Comparison of ENCODE assay signal across 8 cellular contexts in the genomic region with DNA sequence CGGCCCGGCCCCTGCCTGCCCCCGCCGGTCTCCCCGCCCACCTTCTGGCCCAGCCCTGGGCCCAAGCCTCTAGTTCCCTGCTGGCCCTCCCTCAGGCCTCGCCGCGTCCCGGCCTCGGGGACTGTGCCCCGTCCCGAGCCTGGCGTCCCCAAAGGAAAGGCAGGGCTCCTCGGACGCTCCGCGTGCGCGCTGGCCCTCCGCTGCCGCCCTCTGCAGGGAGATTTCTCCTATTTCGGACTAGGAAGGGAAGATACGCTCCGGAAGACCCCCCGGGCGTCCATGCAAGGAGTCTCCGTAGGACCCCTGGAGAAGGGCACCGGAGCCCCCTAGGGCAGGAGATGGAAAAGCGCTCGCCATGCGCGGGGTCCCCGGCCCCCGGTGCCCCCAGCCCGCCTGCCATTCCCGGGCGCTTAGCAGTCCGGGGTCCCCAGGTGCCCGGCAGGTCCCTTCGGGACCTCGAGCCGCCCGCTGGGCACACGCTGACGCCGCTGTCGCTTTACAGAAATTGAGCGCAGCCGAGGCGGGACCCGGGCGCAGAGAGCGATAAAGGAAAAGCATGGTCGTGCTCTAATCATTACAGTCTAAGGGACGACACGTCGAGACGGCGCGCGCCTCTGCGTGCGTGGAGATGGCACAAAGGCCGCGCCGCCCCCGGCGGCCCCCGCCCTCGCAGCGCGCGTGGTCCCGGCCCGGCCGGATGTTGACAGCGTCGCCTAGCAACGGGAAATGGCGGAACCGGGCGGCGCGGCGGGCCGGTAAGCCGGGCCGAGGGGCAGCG. TPM values are rescaled to one million over a fixed set of nuclear protein-coding genes. Genes with fewer than 3 reads are reported as not detected.
DNase-seq lines count a peak whose midpoint lies in the region; ATAC-seq and TF ChIP-seq lines count a peak whose summit lies in the region.

A gene with protein sequence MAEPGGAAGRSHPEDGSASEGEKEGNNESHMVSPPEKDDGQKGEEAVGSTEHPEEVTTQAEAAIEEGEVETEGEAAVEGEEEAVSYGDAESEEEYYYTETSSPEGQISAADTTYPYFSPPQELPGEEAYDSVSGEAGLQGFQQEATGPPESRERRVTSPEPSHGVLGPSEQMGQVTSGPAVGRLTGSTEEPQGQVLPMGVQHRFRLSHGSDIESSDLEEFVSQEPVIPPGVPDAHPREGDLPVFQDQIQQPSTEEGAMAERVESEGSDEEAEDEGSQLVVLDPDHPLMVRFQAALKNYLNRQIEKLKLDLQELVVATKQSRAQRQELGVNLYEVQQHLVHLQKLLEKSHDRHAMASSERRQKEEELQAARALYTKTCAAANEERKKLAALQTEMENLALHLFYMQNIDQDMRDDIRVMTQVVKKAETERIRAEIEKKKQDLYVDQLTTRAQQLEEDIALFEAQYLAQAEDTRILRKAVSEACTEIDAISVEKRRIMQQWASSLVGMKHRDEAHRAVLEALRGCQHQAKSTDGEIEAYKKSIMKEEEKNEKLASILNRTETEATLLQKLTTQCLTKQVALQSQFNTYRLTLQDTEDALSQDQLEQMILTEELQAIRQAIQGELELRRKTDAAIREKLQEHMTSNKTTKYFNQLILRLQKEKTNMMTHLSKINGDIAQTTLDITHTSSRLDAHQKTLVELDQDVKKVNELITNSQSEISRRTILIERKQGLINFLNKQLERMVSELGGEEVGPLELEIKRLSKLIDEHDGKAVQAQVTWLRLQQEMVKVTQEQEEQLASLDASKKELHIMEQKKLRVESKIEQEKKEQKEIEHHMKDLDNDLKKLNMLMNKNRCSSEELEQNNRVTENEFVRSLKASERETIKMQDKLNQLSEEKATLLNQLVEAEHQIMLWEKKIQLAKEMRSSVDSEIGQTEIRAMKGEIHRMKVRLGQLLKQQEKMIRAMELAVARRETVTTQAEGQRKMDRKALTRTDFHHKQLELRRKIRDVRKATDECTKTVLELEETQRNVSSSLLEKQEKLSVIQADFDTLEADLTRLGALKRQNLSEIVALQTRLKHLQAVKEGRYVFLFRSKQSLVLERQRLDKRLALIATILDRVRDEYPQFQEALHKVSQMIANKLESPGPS (plus strand): TSS at position 706 of the 778 bp plus-strand sequence. CDS start 21 bp downstream, at position 727.

- no peak for TF ChIP-seq CTCF in kidney epithelial cell (IDR thresholded peaks at IDR 0.05; ENCODE audit: insufficient read depth, low read length, poor library complexity, severe bottlenecking)

- peak; percentile 68 for ATAC-seq in HG02642 (IDR thresholded peaks at IDR 0.05; ENCODE audit: poor library complexity, unreplicated experiment)
- no peak for ATAC-seq in HG03025 (IDR thresholded peaks at IDR 0.05; ENCODE audit: low FRiP score, unreplicated experiment)

- no peaks in the 10 kb centered on the region for H3K36me3 ChIP-seq in kidney epithelial cell (ENCODE audit: control insufficient read depth, insufficient read depth, low read length)

- DNase-seq in DMS 273 treated with DMSO at 0.1 percent for 48 hours (lab: John Stamatoyannopoulos, UW) (peak; percentile 26), NCI-H2196 treated with DMSO at 0.1 percent for 48 hours (lab: John Stamatoyannopoulos, UW; ENCODE audit: unreplicated experiment) (peak; percentile 93), cerebellar cortex (ENCODE audit: low spot score) (peak; percentile 73), kidney epithelial cell (ENCODE audit: low read depth) (no peak)
- DNase-seq in activated CD4-positive, CD25-positive, alpha-beta regulatory T cell treated with anti-CD3 and anti-CD28 coated beads, Interleukin-2, amount 50 U/mL, for 72 hours, result peak; percentile 76
- peak; percentile 52 to 64 for DNase-seq in stimulated activated CD4-positive, alpha-beta T cell treated with anti-CD3 and anti-CD28 coated beads, Interleukin-15, amount 100 ng/mL, for 1 hour (ENCODE audit: low read depth in 1 of 2, low spot score in 1 of 2)

- H3K27me3 ChIP-seq in kidney epithelial cell (ENCODE audit: control insufficient read depth, insufficient read depth, low read length), result no peaks in the 10 kb centered on the region

- peak within 1 kb of the TSS; percentile 79 for H3K4me3 ChIP-seq in kidney epithelial cell (ENCODE audit: low read depth, low read length)

RNA-seq across cellular contexts. Expression of the gene that starts here (rescaled TPM):
- total RNA-seq in kidney epithelial cell, result 4.4 and 4.8 TPM in 2 replicates
